In genomic region chr5:168027002-168027401, GRCh38 we compare ENCODE assay signal across 28 cellular contexts.
"Had no signal": no experiment of that assay in that cellular context is flagged by ENCODE, and none has a peak within 500 bp of the region (broad histone marks: within the 10 kb centered on the region; RNA-seq: fewer than 3 reads in every experiment).

No MANE protein-coding gene starts in this region.

- H3K27me3 Mint-ChIP-seq: activated CD4-positive, alpha-beta memory T cell treated with anti-CD3 and anti-CD28 coated beads, Interleukin-2, amount 10 ng/mL, durations not matched to agents 7 days and 5 days; activated CD4-positive, alpha-beta T cell treated with anti-CD3 and anti-CD28 coated beads, Interleukin-2, amount 10 ng/mL, durations not matched to agents 24 days and 14 days; activated naive CD4-positive, alpha-beta T cell treated with anti-CD3 and anti-CD28 coated beads, Interleukin-2, amount 10 ng/mL, durations not matched to agents 7 days and 5 days; central memory CD8-positive, alpha-beta T cell had no signal

- H3K4me1 Mint-ChIP-seq: activated CD4-positive, alpha-beta memory T cell treated with anti-CD3 and anti-CD28 coated beads, Interleukin-2, amount 10 ng/mL, durations not matched to agents 7 days and 5 days; activated CD4-positive, alpha-beta T cell treated with anti-CD3 and anti-CD28 coated beads for 36 hours; activated CD4-positive, alpha-beta T cell treated with anti-CD3 and anti-CD28 coated beads, Interleukin-2, amount 10 ng/mL, durations not matched to agents 24 days and 14 days; activated naive CD4-positive, alpha-beta T cell treated with anti-CD3 and anti-CD28 coated beads, Interleukin-2, amount 10 ng/mL, durations not matched to agents 7 days and 5 days; activated naive CD8-positive, alpha-beta T cell treated with anti-CD3 and anti-CD28 coated beads, Interleukin-2, amount 10 ng/mL, durations not matched to agents 7 days and 5 days; central memory CD8-positive, alpha-beta T cell; endodermal cell had no signal

- H3K9me3 ChIP-seq: ascending aorta, breast epithelium had no signal

- H3K9me3 Mint-ChIP-seq: activated CD4-positive, alpha-beta memory T cell treated with anti-CD3 and anti-CD28 coated beads, Interleukin-2, amount 10 ng/mL, durations not matched to agents 7 days and 5 days; activated CD4-positive, alpha-beta T cell treated with anti-CD3 and anti-CD28 coated beads, Interleukin-2, amount 10 ng/mL, durations not matched to agents 24 days and 14 days; activated naive CD4-positive, alpha-beta T cell treated with anti-CD3 and anti-CD28 coated beads, Interleukin-2, amount 10 ng/mL, durations not matched to agents 7 days and 5 days; activated naive CD8-positive, alpha-beta T cell treated with anti-CD3 and anti-CD28 coated beads, Interleukin-2, amount 10 ng/mL, durations not matched to agents 7 days and 5 days; activated T-cell treated with anti-CD3 and anti-CD28 coated beads, Interleukin-2, amount 50 U/mL, for 24 hours; central memory CD8-positive, alpha-beta T cell; dendritic cell treated with granulocyte-macrophage colony-stimulating factor and Interleukin-4, amounts not matched to agents 40 ng/mL and 50 ng/mL, for 4 days had no signal

- H3K27ac ChIP-seq: ascending aorta, breast epithelium, cardiac muscle cell, coronary artery, dorsolateral prefrontal cortex had no signal

- H3K36me3 ChIP-seq: ascending aorta, breast epithelium, cardiac muscle cell had no signal

- ATAC-seq: activated CD4-positive, alpha-beta T cell treated with anti-CD3 and anti-CD28 coated beads for 36 hours; activated naive CD4-positive, alpha-beta T cell treated with anti-CD3 and anti-CD28 coated beads, Interleukin-2, amount 50 U/mL, for 72 hours; activated T-cell treated with anti-CD3 and anti-CD28 coated beads, Interleukin-2, amount 50 U/mL, for 72 hours; esophagus mucosa had no signal

- DNase-seq: activated CD4-positive, alpha-beta memory T cell treated with anti-CD3 and anti-CD28 coated beads, Interleukin-2, amount 10 ng/mL, durations not matched to agents 7 days and 5 days; activated CD4-positive, alpha-beta T cell treated with anti-CD3 and anti-CD28 coated beads for 36 hours; activated CD4-positive, alpha-beta T cell treated with anti-CD3 and anti-CD28 coated beads, Interleukin-2, amount 10 ng/mL, durations not matched to agents 24 days and 14 days; activated CD4-positive, alpha-beta T cell treated with anti-CD3 and anti-CD28 coated beads, Interleukin-2, amount 50 U/mL, for 4 hours; activated CD4-positive, CD25-positive, alpha-beta regulatory T cell; activated CD4-positive, CD25-positive, alpha-beta regulatory T cell treated with anti-CD3 and anti-CD28 coated beads, Interleukin-2, amount 50 U/mL, for 72 hours; activated CD8-positive, alpha-beta memory T cell treated with anti-CD3 and anti-CD28 coated beads, Interleukin-2, amount 50 U/mL, for 48 hours; activated gamma-delta T cell; activated naive CD4-positive, alpha-beta T cell; activated naive CD4-positive, alpha-beta T cell treated with anti-CD3 and anti-CD28 coated beads, Interleukin-2, amount 10 ng/mL, durations not matched to agents 7 days and 5 days; activated naive CD8-positive, alpha-beta T cell treated with anti-CD3 and anti-CD28 coated beads, Interleukin-2, amount 10 ng/mL, durations not matched to agents 7 days and 5 days; activated T-cell treated with anti-CD3 and anti-CD28 coated beads for 4 hours; activated T-cell treated with anti-CD3 and anti-CD28 coated beads, Interleukin-2, amount 50 U/mL, for 24 hours; activated T-cell treated with anti-CD3 and anti-CD28 coated beads, Interleukin-2, amount 50 U/mL, for 72 hours; dorsolateral prefrontal cortex; effector memory CD4-positive, alpha-beta T cell; endodermal cell; foreskin fibroblast; T-helper 2 cell had no signal

- H3K4me3 Mint-ChIP-seq: activated CD4-positive, alpha-beta memory T cell treated with anti-CD3 and anti-CD28 coated beads, Interleukin-2, amount 10 ng/mL, durations not matched to agents 7 days and 5 days; activated CD4-positive, alpha-beta T cell treated with anti-CD3 and anti-CD28 coated beads for 36 hours; activated CD4-positive, alpha-beta T cell treated with anti-CD3 and anti-CD28 coated beads, Interleukin-2, amount 10 ng/mL, durations not matched to agents 24 days and 14 days; activated naive CD4-positive, alpha-beta T cell treated with anti-CD3 and anti-CD28 coated beads, Interleukin-2, amount 10 ng/mL, durations not matched to agents 7 days and 5 days; activated naive CD8-positive, alpha-beta T cell treated with anti-CD3 and anti-CD28 coated beads, Interleukin-2, amount 10 ng/mL, durations not matched to agents 7 days and 5 days; activated T-cell treated with anti-CD3 and anti-CD28 coated beads, Interleukin-2, amount 50 U/mL, for 24 hours; activated T-cell treated with anti-CD3 and anti-CD28 coated beads, Interleukin-2, amount 50 U/mL, for 72 hours; brain; central memory CD8-positive, alpha-beta T cell; dendritic cell treated with granulocyte-macrophage colony-stimulating factor and Interleukin-4, amounts not matched to agents 40 ng/mL and 50 ng/mL, for 4 days; endodermal cell had no signal

- H3K36me3 Mint-ChIP-seq: activated naive CD4-positive, alpha-beta T cell treated with anti-CD3 and anti-CD28 coated beads, Interleukin-2, amount 10 ng/mL, durations not matched to agents 7 days and 5 days; activated naive CD4-positive, alpha-beta T cell treated with anti-CD3 and anti-CD28 coated beads, Interleukin-2, amount 50 U/mL, for 72 hours; activated naive CD8-positive, alpha-beta T cell treated with anti-CD3 and anti-CD28 coated beads, Interleukin-2, amount 10 ng/mL, durations not matched to agents 7 days and 5 days; brain had no signal

- H3K4me3 ChIP-seq: ascending aorta, breast epithelium, cardiac muscle cell, coronary artery, dorsolateral prefrontal cortex had no signal

- H3K27ac Mint-ChIP-seq: activated CD4-positive, alpha-beta memory T cell treated with anti-CD3 and anti-CD28 coated beads, Interleukin-2, amount 10 ng/mL, durations not matched to agents 7 days and 5 days; activated CD4-positive, alpha-beta T cell treated with anti-CD3 and anti-CD28 coated beads for 36 hours; activated CD4-positive, alpha-beta T cell treated with anti-CD3 and anti-CD28 coated beads, Interleukin-2, amount 10 ng/mL, durations not matched to agents 24 days and 14 days; activated naive CD4-positive, alpha-beta T cell treated with anti-CD3 and anti-CD28 coated beads, Interleukin-2, amount 10 ng/mL, durations not matched to agents 7 days and 5 days; activated naive CD4-positive, alpha-beta T cell treated with anti-CD3 and anti-CD28 coated beads, Interleukin-2, amount 50 U/mL, for 72 hours; activated naive CD8-positive, alpha-beta T cell treated with anti-CD3 and anti-CD28 coated beads, Interleukin-2, amount 10 ng/mL, durations not matched to agents 7 days and 5 days; activated T-cell treated with anti-CD3 and anti-CD28 coated beads, Interleukin-2, amount 50 U/mL, for 24 hours; activated T-cell treated with anti-CD3 and anti-CD28 coated beads, Interleukin-2, amount 50 U/mL, for 72 hours; dendritic cell treated with granulocyte-macrophage colony-stimulating factor and Interleukin-4, amounts not matched to agents 40 ng/mL and 50 ng/mL, for 4 days; endodermal cell had no signal

- H3K4me1 ChIP-seq: ascending aorta, breast epithelium had no signal

- H3K27me3 ChIP-seq: ascending aorta, cardiac muscle cell, dorsolateral prefrontal cortex had no signal
